In genomic region chr10:21534611-21535493, GRCh38 we compare ENCODE assay signal across 8 cellular contexts. TPM values are rescaled to one million over a fixed set of nuclear protein-coding genes. Genes with fewer than 3 reads are reported as not detected.
DNase-seq lines count a peak whose midpoint lies in the region; ATAC-seq, FAIRE-seq and TF ChIP-seq lines count a peak whose summit lies in the region.

No MANE protein-coding gene starts in this region.

- peaks cover 16% of the 10 kb centered on the region for H3K4me1 ChIP-seq in astrocyte (ENCODE audit: insufficient read depth, low read length)

- H3K27me3 ChIP-seq in astrocyte (ENCODE audit: insufficient read depth, low read length) = no peaks in the 10 kb centered on the region

- peak overlapping the region; percentile 86 for H3K27ac Mint-ChIP-seq in T-helper 17 cell
- H3K27ac Mint-ChIP-seq in astrocyte (ENCODE audit: unreplicated experiment) = no peak overlapping the region

- ATAC-seq in HG03354 (IDR thresholded peaks at IDR 0.05; ENCODE audit: poor library complexity, severe bottlenecking, unreplicated experiment) = peak; percentile 35
- peak; percentile 45 for ATAC-seq in T-helper 17 cell
- no peak for ATAC-seq in HG03095 (IDR thresholded peaks at IDR 0.05; ENCODE audit: unreplicated experiment)

- H3K4me2 ChIP-seq in astrocyte (ENCODE audit: low read length) = peak overlapping the region; percentile 93

- H3K9me3 ChIP-seq in T-helper 17 cell (ENCODE audit: control insufficient read depth, low read length, poor library complexity, severe bottlenecking) (no peaks in the 10 kb centered on the region), astrocyte (ENCODE audit: insufficient read depth, low read depth, low read length) (no peaks in the 10 kb centered on the region)

- no peak for TF ChIP-seq CTCF in astrocyte (IDR thresholded peaks at IDR 0.05; ENCODE audit: insufficient read depth, low read depth, low read length)

- H3K4me3 Mint-ChIP-seq in T-helper 17 cell = peak overlapping the region; percentile 93
- peak overlapping the region; percentile 89 for H3K4me3 Mint-ChIP-seq in astrocyte (ENCODE audit: unreplicated experiment)

- H3K9me3 Mint-ChIP-seq in astrocyte (ENCODE audit: unreplicated experiment) = no peaks in the 10 kb centered on the region

- H3K27ac ChIP-seq in astrocyte (ENCODE audit: low read depth, low read length) = peak overlapping the region; percentile 47

- H3K4me3 ChIP-seq in astrocyte (ENCODE audit: insufficient read depth, low read depth, low read length) = peak overlapping the region; percentile 78

- H3K79me2 ChIP-seq in astrocyte (ENCODE audit: insufficient read depth, low read length) = peaks cover 43% of the 10 kb centered on the region

- H3K27me3 Mint-ChIP-seq in T-helper 17 cell = no peaks in the 10 kb centered on the region
- no peaks in the 10 kb centered on the region for H3K27me3 Mint-ChIP-seq in astrocyte (ENCODE audit: low read depth, unreplicated experiment)

- no peak for FAIRE-seq in astrocyte (lab: Jason Lieb, UNC)

- H3K36me3 Mint-ChIP-seq in T-helper 17 cell (ENCODE audit: low read depth) = no peaks in the 10 kb centered on the region
- no peaks in the 10 kb centered on the region for H3K36me3 Mint-ChIP-seq in astrocyte (ENCODE audit: low read depth, unreplicated experiment)

- peaks cover 11% of the 10 kb centered on the region for H3K36me3 ChIP-seq in astrocyte (ENCODE audit: insufficient read depth, low read length)

- H4K20me1 ChIP-seq in astrocyte (ENCODE audit: insufficient read depth, low read length) = peaks cover 24% of the 10 kb centered on the region

- H3K4me1 Mint-ChIP-seq in T-helper 17 cell (peaks cover 18% of the 10 kb centered on the region), astrocyte (ENCODE audit: low read depth, unreplicated experiment) (peaks cover 18% of the 10 kb centered on the region)

- peak overlapping the region; percentile 16 for H2AFZ ChIP-seq in astrocyte (ENCODE audit: low read depth, low read length)

- peak overlapping the region; percentile 81 for H3K9ac ChIP-seq in astrocyte (ENCODE audit: low read length)

- DNase-seq in NCI-H2227 (lab: John Stamatoyannopoulos, UW; ENCODE audit: unreplicated experiment) = peak; percentile 75
- no peak for DNase-seq in NCI-H2227 treated with DMSO at 0.1 percent for 48 hours (lab: John Stamatoyannopoulos, UW)
- DNase-seq in T-helper 17 cell = peak; percentile 30 to 48 (median 45)
- DNase-seq in astrocyte (ENCODE audit: low read depth) = no peak
- peak in 40 of 51 donors; percentile 17 to 84 (median 58) for DNase-seq in hypothalamus (lab: John Stamatoyannopoulos, UW)
- peak; percentile 75 for DNase-seq in retina

RNA-seq across cellular contexts. Expression of gene MLLT10, which starts 0.8 kb away (rescaled TPM):
- total RNA-seq in T-helper 17 cell (10 to 100 TPM; 68.6 to 72.0 TPM), astrocyte (33.7 and 46.9 TPM in 2 replicates)

RNA-seq across cellular contexts. Expression of gene SKIDA1, which starts 9.4 kb away (rescaled TPM):
- total RNA-seq in T-helper 17 cell (under 1 TPM; 0.34 to 0.37 TPM), astrocyte (5.9 and 7.8 TPM in 2 replicates)

Comparison
In these comparisons a context has a peak if more than half of its experiments do, and no peak if none do; other contexts are left out.
1. DNase-seq: peak in NCI-H2227 (single experiment), T-helper 17 cell (3 of 3), hypothalamus (40 of 51) and retina (single experiment); none in NCI-H2227 treated with DMSO at 0.1 percent for 48 hours (single experiment) and astrocyte (single experiment).